In the genomic region with DNA sequence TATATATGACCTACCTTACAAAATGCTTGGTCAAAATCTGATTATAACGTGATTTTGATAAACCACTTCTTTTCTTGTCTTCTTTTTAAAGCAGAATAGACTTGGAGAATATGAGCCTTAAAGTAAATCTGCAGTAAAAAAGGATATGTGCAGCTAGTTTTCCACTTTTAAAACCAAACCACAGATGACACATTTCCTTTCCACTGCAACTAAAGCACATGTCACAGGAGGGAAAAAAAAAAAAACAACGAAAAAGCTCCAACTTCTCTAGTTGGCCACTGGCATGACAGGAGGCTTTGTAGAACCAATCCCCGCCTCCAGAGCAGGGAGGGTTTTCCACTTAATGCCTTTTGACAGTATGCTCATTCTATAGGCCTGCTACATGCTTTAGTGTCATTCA, we compare ENCODE assay signal across 8 cellular contexts. TPM values are rescaled to one million over a fixed set of nuclear protein-coding genes. Genes with fewer than 3 reads are reported as not detected.
DNase-seq lines count a peak whose midpoint lies in the region; ATAC-seq and TF ChIP-seq lines count a peak whose summit lies in the region.

A gene with protein sequence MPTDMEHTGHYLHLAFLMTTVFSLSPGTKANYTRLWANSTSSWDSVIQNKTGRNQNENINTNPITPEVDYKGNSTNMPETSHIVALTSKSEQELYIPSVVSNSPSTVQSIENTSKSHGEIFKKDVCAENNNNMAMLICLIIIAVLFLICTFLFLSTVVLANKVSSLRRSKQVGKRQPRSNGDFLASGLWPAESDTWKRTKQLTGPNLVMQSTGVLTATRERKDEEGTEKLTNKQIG (minus strand): TSS at position 142 of the 400 bp plus-strand sequence. CDS start 2,609 bp downstream, outside the sequence.

- H3K27ac ChIP-seq in substantia nigra (ENCODE audit: low read depth, low read length, poor library complexity, severe bottlenecking) = peak within 1 kb of the TSS; percentile 92

- H2AFZ ChIP-seq in Loucy (ENCODE audit: low read length) = no peak within 1 kb of the TSS

- no peaks in the 10 kb centered on the region for H3K9me3 Mint-ChIP-seq in natural killer cell

- peak within 1 kb of the TSS; percentile 80 for H3K4me3 Mint-ChIP-seq in natural killer cell

- ATAC-seq in natural killer cell (peak; percentile 88 to 95 (median 92)), HG02981 (IDR thresholded peaks at IDR 0.05; ENCODE audit: unreplicated experiment) (no peak)

- peaks cover 9% of the 10 kb centered on the region; the same call in 1 of the 2 replicates for H3K36me3 ChIP-seq in Loucy (ENCODE audit: insufficient read depth, low read length)

- peak within 1 kb of the TSS; percentile 83 for H3K4me2 ChIP-seq in Loucy (ENCODE audit: low read depth, low read length, poor library complexity, severe bottlenecking)

- H3K9me3 ChIP-seq in Loucy (ENCODE audit: insufficient read depth, low read depth, low read length) = no peaks in the 10 kb centered on the region

- DNase-seq in GDM1 (lab: John Stamatoyannopoulos, UW) (peak; percentile 82), dermis microvascular lymphatic vessel endothelial cell (ENCODE audit: low read depth in 2 of 2) (peak; percentile 23 to 73), natural killer cell (peak; percentile 54), substantia nigra (lab: John Stamatoyannopoulos, UW) (peak in 38 of 49 donors; percentile 1 to 76 (median 28)), NCI-H1694 (lab: John Stamatoyannopoulos, UW) (no peak)
- peak; percentile 69 to 80 for DNase-seq in activated CD4-positive, alpha-beta T cell treated with anti-CD3 and anti-CD28 coated beads, Interleukin-2, amount 50 U/mL, for 48 hours

- H3K4me3 ChIP-seq in Loucy (ENCODE audit: low read length, poor library complexity, severe bottlenecking) = peak within 1 kb of the TSS; percentile 73

- intact Hi-C loops in natural killer cell (cut with micrococcal nuclease) = loop anchor here (1.0 to 10.0 kb wide), 4 partner anchors 10 to 347 kb away; a partner anchor contains a TSS

- H3K36me3 Mint-ChIP-seq in natural killer cell = no peaks in the 10 kb centered on the region

- peak within 1 kb of the TSS; percentile 74 for H3K9ac ChIP-seq in Loucy (ENCODE audit: low read depth, low read length, poor library complexity, severe bottlenecking)

- no peaks in the 10 kb centered on the region for H3K27me3 Mint-ChIP-seq in natural killer cell (ENCODE audit: low read depth in 2 of 2)

- H3K27me3 ChIP-seq in Loucy (ENCODE audit: insufficient read depth, low read length, poor library complexity, severe bottlenecking) = no peaks in the 10 kb centered on the region

- H3F3A ChIP-seq in Loucy (ENCODE audit: low read depth) = peaks cover 5% of the 10 kb centered on the region; the same call in 1 of the 2 replicates

- peaks cover 33 to 37% of the 10 kb centered on the region in 2 donors for H3K4me1 Mint-ChIP-seq in natural killer cell

- TF ChIP-seq CTCF in Loucy (conservative IDR thresholded peaks at IDR 0.05; ENCODE audit: low read length) (no peak), natural killer cell (IDR thresholded peaks at IDR 0.05) (no peak)

- H3K79me2 ChIP-seq in Loucy (ENCODE audit: insufficient read depth, low read length) = peaks cover 45% of the 10 kb centered on the region

- H3K27ac Mint-ChIP-seq in natural killer cell = peak within 1 kb of the TSS; percentile 89 to 93

- H4K20me1 ChIP-seq in Loucy (ENCODE audit: insufficient read depth, low read length, poor library complexity, severe bottlenecking) = no peaks in the 10 kb centered on the region

- H3K9me2 ChIP-seq in Loucy (replicated peaks; ENCODE audit: low read depth, low read length) = no peaks in the 10 kb centered on the region

- H3K4me1 ChIP-seq in Loucy (ENCODE audit: insufficient read depth, low read length, poor library complexity, severe bottlenecking) = peaks cover 46% of the 10 kb centered on the region

RNA-seq across cellular contexts. Expression of the gene that starts here (rescaled TPM):
- total RNA-seq in dermis microvascular lymphatic vessel endothelial cell (0.13 TPM in 2 replicates), natural killer cell (10 to 100 TPM; 20.9 to 33.0 (median 32.4) TPM)

Comparison
In these comparisons a context has a peak if more than half of its experiments do, and no peak if none do; other contexts are left out.
1. RNA of the gene that starts here (total RNA-seq): 20.9 to 33.0 TPM in natural killer cell; 0.13 TPM in dermis microvascular lymphatic vessel endothelial cell; every median in the first group is over 10 times any median in the second.
2. Peak in DNase-seq in dermis microvascular lymphatic vessel endothelial cell; RNA of the gene not detected or under 1 TPM.